Comparison of ENCODE assay signal across 18 cellular contexts in genomic region chr1:17687125-17687524, GRCh38.
DNase-seq lines count a peak whose midpoint lies in the region; ATAC-seq and TF ChIP-seq lines count a peak whose summit lies in the region.
"Had no signal": no experiment of that assay in that cellular context is flagged by ENCODE, and none has a peak within 500 bp of the region (broad histone marks: within the 10 kb centered on the region; RNA-seq: fewer than 3 reads in every experiment).

No MANE protein-coding gene starts in this region.

- H2AFZ ChIP-seq in GM23248 (no peak overlapping the region), osteoblast (ENCODE audit: low read length) (no peak overlapping the region)

- H3K4me3 ChIP-seq in AG04450 (ENCODE audit: low read depth, low read length) (no peak overlapping the region), GM23248 (no peak overlapping the region), osteoblast (ENCODE audit: insufficient read depth, low read length) (no peak overlapping the region)
- H3K4me3 ChIP-seq: BLaER1 treated with 17β-estradiol and CSF1 and Interleukin-3, amounts not matched to agents 10 nM and 100 nM; SJSA1 had no signal

- H3K36me3 ChIP-seq in GM23248 (ENCODE audit: low read depth) (no peaks in the 10 kb centered on the region), osteoblast (ENCODE audit: insufficient read depth, low read length) (peaks cover 13% of the 10 kb centered on the region)
- H3K36me3 ChIP-seq: SJSA1 had no signal

- H4K20me1 ChIP-seq in GM23248 (ENCODE audit: insufficient read depth), result no peaks in the 10 kb centered on the region
- peaks cover 15% of the 10 kb centered on the region for H4K20me1 ChIP-seq in osteoblast (ENCODE audit: insufficient read depth, low read length)

- H3K9me3 ChIP-seq in AG04450 (ENCODE audit: control insufficient read depth, insufficient read depth, low read length) (peaks cover 7% of the 10 kb centered on the region; the same call in 1 of the 2 replicates), GM23248 (ENCODE audit: low read depth) (no peaks in the 10 kb centered on the region), osteoblast (ENCODE audit: low read depth, low read length) (no peaks in the 10 kb centered on the region)
- H3K9me3 ChIP-seq: SJSA1 had no signal

- H3K79me2 ChIP-seq in GM23248 (ENCODE audit: insufficient read depth) (no peaks in the 10 kb centered on the region), osteoblast (ENCODE audit: insufficient read depth, low read length) (no peaks in the 10 kb centered on the region)

- TF ChIP-seq CTCF in AG04450 (IDR thresholded peaks at IDR 0.05; ENCODE audit: low read depth, low read length), result no peak
- TF ChIP-seq CTCF in osteoblast (IDR thresholded peaks at IDR 0.05; ENCODE audit: extremely low read depth, low read depth, low read length), result no peak

- POLR2A ChIA-PET in AG04450 (lab: Yijun Ruan, JAX), result no interaction called here

- WGBS in GM23248 (ENCODE audit: low coverage in 1 of 2, low lambda C conversion rate in 2 of 2, missing lambda C conversion rate in 2 of 2), 2 experiments, result 40% methylated on average over 7 of the region's 7 CpGs

- no peak overlapping the region for H3K9ac ChIP-seq in GM23248
- H3K9ac ChIP-seq: BLaER1 treated with 17β-estradiol and CSF1 and Interleukin-3, amounts not matched to agents 10 nM and 100 nM had no signal

- no peak overlapping the region for H3K27ac ChIP-seq in AG04450 (ENCODE audit: low read depth, low read length)
- no peak overlapping the region for H3K27ac ChIP-seq in GM23248
- no peak overlapping the region for H3K27ac ChIP-seq in osteoblast (ENCODE audit: low read depth, low read length)
- H3K27ac ChIP-seq: BLaER1 treated with 17β-estradiol and CSF1 and Interleukin-3, amounts not matched to agents 10 nM and 100 nM; SJSA1 had no signal

- CTCF ChIA-PET in AG04450 (lab: Charles Lee), result interaction anchor here (1.0 to 1.2 kb wide), 2 partner anchors 9 to 413 kb away, joined by 4 to 6 read pairs; no protein-coding TSS in a partner anchor

- peak; percentile 29 for DNase-seq in AG04450 (ENCODE audit: low read depth, low spot score)
- peak; percentile 10 for DNase-seq in GM23248
- peak; percentile 70 for DNase-seq in fibroblast of gingiva (ENCODE audit: low read depth)
- DNase-seq in myocyte (ENCODE audit: low read depth), result peak; percentile 27
- no peak for DNase-seq in midbrain (lab: John Stamatoyannopoulos, UW)
- DNase-seq in osteoblast (ENCODE audit: insufficient read length, low spot score, missing footprints), result no peak
- DNase-seq: CD8-positive, alpha-beta T cell; H9; Kasumi-1; NCI-H1694 treated with DMSO at 0.1 percent for 48 hours; NCI-H2081 treated with DMSO at 0.1 percent for 48 hours; NCI-H2171 treated with DMSO at 0.1 percent for 48 hours; NCI-H524 treated with DMSO at 0.1 percent for 48 hours; OCI-M1 had no signal

- ATAC-seq in HG03095 (IDR thresholded peaks at IDR 0.05; ENCODE audit: unreplicated experiment), result no peak
- no peak for ATAC-seq in HG03354 (IDR thresholded peaks at IDR 0.05; ENCODE audit: poor library complexity, severe bottlenecking, unreplicated experiment)
- ATAC-seq: CD8-positive, alpha-beta T cell had no signal

- H3K9me2 ChIP-seq in GM23248 (ENCODE audit: insufficient read depth), result no peaks in the 10 kb centered on the region

- H3K27me3 ChIP-seq in AG04450 (ENCODE audit: control insufficient read depth, insufficient read depth, low read length), result no peaks in the 10 kb centered on the region
- H3K27me3 ChIP-seq in GM23248 (replicated peaks; ENCODE audit: insufficient read depth), result no peaks in the 10 kb centered on the region
- H3K27me3 ChIP-seq in osteoblast (ENCODE audit: insufficient read depth, low read length), result no peaks in the 10 kb centered on the region
- H3K27me3 ChIP-seq: BLaER1 treated with 17β-estradiol and CSF1 and Interleukin-3, amounts not matched to agents 10 nM and 100 nM; SJSA1 had no signal

- H3K4me2 ChIP-seq in GM23248 (ENCODE audit: unreplicated experiment) (no peak overlapping the region), osteoblast (ENCODE audit: insufficient read depth, low read length) (no peak overlapping the region)

- no peaks in the 10 kb centered on the region for H3F3A ChIP-seq in GM23248 (ENCODE audit: insufficient read depth)

- H3K4me1 ChIP-seq in GM23248 (ENCODE audit: insufficient read depth) (no peaks in the 10 kb centered on the region), osteoblast (ENCODE audit: insufficient read depth, low read length) (no peaks in the 10 kb centered on the region)
- H3K4me1 ChIP-seq: SJSA1 had no signal

- in situ Hi-C loops in GM23248 (cut with MboI), result no loop called here

Comparison
In these comparisons a context has a peak if more than half of its experiments do, and no peak if none do; other contexts are left out.
1. DNase-seq: peak in AG04450 (single experiment), GM23248 (single experiment), fibroblast of gingiva (single experiment) and myocyte (single experiment); none in midbrain (single experiment) and osteoblast (single experiment).